In the genomic region with DNA sequence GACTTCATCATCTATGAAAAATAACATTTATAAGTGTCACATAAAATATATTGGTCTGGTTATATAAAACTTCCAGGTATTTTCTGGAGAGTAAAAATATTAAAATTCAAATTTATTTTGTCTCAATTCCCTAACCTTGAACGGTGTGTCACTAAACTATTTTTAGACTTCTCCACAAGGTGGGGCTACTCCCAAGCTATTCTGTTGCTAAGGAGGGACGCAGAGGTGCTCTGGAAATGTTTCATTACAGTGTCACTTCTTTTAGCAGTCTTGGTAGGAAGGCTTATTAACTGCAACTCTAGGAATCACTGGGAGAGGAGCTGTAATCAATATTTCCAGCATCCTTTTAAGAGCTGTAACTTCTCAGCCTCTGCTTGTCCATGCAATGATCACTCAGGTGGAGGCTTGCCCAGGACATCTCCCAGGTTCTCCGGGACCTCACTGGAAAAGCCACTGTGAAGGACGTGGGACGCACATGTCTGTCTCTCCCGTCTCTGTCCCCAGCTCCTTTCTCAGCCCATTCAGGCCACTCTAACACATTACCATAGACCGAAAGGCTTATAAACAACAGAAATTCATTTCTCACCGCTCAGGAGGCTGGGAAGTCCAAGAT, we compare ENCODE assay signal across 2 cellular contexts.
TF ChIP-seq lines count a peak whose summit lies in the region.

No MANE protein-coding gene starts in this region.

TF ChIP-seq in A549, 52 proteins besides CTCF, POLR2A, EP300 and RAD21 (continued from another document):
- TF ChIP-seq, protein P1, sequence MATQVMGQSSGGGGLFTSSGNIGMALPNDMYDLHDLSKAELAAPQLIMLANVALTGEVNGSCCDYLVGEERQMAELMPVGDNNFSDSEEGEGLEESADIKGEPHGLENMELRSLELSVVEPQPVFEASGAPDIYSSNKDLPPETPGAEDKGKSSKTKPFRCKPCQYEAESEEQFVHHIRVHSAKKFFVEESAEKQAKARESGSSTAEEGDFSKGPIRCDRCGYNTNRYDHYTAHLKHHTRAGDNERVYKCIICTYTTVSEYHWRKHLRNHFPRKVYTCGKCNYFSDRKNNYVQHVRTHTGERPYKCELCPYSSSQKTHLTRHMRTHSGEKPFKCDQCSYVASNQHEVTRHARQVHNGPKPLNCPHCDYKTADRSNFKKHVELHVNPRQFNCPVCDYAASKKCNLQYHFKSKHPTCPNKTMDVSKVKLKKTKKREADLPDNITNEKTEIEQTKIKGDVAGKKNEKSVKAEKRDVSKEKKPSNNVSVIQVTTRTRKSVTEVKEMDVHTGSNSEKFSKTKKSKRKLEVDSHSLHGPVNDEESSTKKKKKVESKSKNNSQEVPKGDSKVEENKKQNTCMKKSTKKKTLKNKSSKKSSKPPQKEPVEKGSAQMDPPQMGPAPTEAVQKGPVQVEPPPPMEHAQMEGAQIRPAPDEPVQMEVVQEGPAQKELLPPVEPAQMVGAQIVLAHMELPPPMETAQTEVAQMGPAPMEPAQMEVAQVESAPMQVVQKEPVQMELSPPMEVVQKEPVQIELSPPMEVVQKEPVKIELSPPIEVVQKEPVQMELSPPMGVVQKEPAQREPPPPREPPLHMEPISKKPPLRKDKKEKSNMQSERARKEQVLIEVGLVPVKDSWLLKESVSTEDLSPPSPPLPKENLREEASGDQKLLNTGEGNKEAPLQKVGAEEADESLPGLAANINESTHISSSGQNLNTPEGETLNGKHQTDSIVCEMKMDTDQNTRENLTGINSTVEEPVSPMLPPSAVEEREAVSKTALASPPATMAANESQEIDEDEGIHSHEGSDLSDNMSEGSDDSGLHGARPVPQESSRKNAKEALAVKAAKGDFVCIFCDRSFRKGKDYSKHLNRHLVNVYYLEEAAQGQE (IDR thresholded peaks at IDR 0.05): no peak
- no peak for TF ChIP-seq CBX8 (IDR thresholded peaks at IDR 0.05)
- TF ChIP-seq HMGXB4 (CRISPR knock-in tag; IDR thresholded peaks at IDR 0.05; ENCODE audit: borderline replicate concordance): no peak
- peak; percentile 74 for TF ChIP-seq SMC3 (IDR thresholded peaks at IDR 0.05)
- no peak for TF ChIP-seq HOXA7 (CRISPR knock-in tag; IDR thresholded peaks at IDR 0.05)
TF ChIP-seq in A549: peak in this region for 1.

TF ChIP-seq in HEK293, 187 proteins besides CTCF, POLR2A, EP300 and RAD21 (continued from another document):
- no peak for TF ChIP-seq ZNF792 (tag by site-specific recombination; IDR thresholded peaks at IDR 0.05)
- TF ChIP-seq, protein P2, sequence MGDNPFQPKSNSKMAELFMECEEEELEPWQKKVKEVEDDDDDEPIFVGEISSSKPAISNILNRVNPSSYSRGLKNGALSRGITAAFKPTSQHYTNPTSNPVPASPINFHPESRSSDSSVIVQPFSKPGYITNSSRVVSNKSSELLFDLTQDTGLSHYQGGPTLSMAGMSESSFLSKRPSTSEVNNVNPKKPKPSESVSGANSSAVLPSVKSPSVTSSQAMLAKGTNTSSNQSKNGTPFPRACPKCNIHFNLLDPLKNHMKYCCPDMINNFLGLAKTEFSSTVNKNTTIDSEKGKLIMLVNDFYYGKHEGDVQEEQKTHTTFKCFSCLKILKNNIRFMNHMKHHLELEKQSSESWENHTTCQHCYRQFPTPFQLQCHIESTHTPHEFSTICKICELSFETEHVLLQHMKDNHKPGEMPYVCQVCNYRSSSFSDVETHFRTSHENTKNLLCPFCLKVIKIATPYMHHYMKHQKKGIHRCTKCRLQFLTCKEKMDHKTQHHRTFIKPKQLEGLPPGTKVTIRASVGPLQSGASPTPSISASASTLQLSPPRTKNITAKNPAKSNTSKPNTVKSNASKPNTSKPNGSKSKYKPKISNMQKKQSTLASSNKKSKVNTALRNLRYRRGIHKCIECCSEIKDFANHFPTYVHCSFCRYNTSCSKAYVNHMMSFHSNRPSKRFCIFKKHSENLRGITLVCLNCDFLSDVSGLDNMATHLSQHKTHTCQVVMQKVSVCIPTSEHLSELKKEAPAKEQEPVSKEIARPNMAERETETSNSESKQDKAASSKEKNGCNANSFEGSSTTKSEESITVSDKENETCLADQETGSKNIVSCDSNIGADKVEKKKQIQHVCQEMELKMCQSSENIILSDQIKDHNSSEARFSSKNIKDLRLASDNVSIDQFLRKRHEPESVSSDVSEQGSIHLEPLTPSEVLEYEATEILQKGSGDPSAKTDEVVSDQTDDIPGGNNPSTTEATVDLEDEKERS (tag by site-specific recombination; IDR thresholded peaks at IDR 0.05): no peak
- TF ChIP-seq ZNF112 (tag by site-specific recombination; IDR thresholded peaks at IDR 0.05): no peak
TF ChIP-seq in HEK293: peak in this region for 1.
